In the genomic region with DNA sequence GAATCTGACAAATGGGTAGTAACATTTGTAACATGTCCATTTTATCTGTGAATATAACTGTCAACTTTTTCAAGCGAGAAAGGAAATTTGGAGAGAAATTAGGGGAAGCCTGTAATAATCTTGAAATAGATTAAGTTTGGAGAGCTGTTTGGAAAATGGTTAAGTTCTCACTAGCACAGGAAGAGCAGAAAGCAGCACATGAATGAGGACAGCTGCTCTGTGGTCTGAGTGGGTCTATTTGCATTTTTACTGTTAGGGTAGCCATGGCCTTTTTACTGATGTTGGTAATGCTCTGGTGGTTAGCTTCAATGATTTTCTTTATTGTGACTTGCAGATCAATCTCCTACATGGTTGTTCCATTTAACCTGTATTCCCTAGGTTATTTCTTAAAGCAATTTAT, we compare ENCODE assay signal across 21 cellular contexts.
A peak's percentile ranks its signal among the peaks of the same experiment; 100 is the strongest.
DNase-seq lines count a peak whose midpoint lies in the region; ATAC-seq, FAIRE-seq and TF ChIP-seq lines count a peak whose summit lies in the region.
"Had no signal": no experiment of that assay in that cellular context is flagged by ENCODE, and none has a peak within 500 bp of the region (broad histone marks: within the 10 kb centered on the region; RNA-seq: fewer than 3 reads in every experiment).

No MANE protein-coding gene starts in this region.

- TF ChIP-seq CTCF in GM23338 (conservative IDR thresholded peaks at IDR 0.05; ENCODE audit: low read depth in 2 of 2): no peak
- no peak for TF ChIP-seq CTCF in keratinocyte (optimal IDR thresholded peaks at IDR 0.05 in 1 of 3, IDR thresholded peaks at IDR 0.05 in 1 of 3, conservative IDR thresholded peaks at IDR 0.05 in 1 of 3; ENCODE audit: extremely low read depth in 1 of 3, insufficient read depth in 2 of 3, low read length in 3 of 3)

- DNase-seq in NCI-H2107 treated with DMSO at 0.1 percent for 48 hours (lab: John Stamatoyannopoulos, UW; ENCODE audit: unreplicated experiment): peak; percentile 38
- DNase-seq in NCI-H2107 (lab: John Stamatoyannopoulos, UW): no peak
- DNase-seq in GM23338 (ENCODE audit: low spot score): no peak
- no peak for DNase-seq in keratinocyte (ENCODE audit: low read depth, low spot score)
- DNase-seq in effector memory CD4-positive, alpha-beta T cell: no peak
- no peak for DNase-seq in amygdala (lab: John Stamatoyannopoulos, UW)
- DNase-seq: C1 segment of cervical spinal cord; Caco-2; CD4-positive, CD25-positive, alpha-beta regulatory T cell; GM23248; HCEC 1CT; IMR-90 had no signal

- FAIRE-seq in keratinocyte (lab: Jason Lieb, UNC): peak; percentile 34
- FAIRE-seq: A549, D721Med, G401.6, GM12892, GM18507, H54, K562 had no signal

- H2AFZ ChIP-seq in GM23338: peak overlapping the region; percentile 53; the same call in 1 of the 2 replicates
- no peak overlapping the region for H2AFZ ChIP-seq in keratinocyte (ENCODE audit: control insufficient read depth, low read length)
- H2AFZ ChIP-seq: GM23248 had no signal

- no peaks in the 10 kb centered on the region for H3K9me1 ChIP-seq in keratinocyte (ENCODE audit: control insufficient read depth, extremely low read depth, insufficient read depth, low read length)

- H3K27ac ChIP-seq in GM23338 (ENCODE audit: low read depth) (no peak overlapping the region), keratinocyte (ENCODE audit: control insufficient read depth, insufficient read depth, low read length) (no peak overlapping the region)
- no peak overlapping the region for H3K27ac ChIP-seq in effector memory CD4-positive, alpha-beta T cell (ENCODE audit: insufficient read depth, low read length, poor library complexity, severe bottlenecking)
- H3K27ac ChIP-seq: 22Rv1, A549, GM23248 had no signal

- no peaks in the 10 kb centered on the region for H3K9me3 ChIP-seq in keratinocyte (ENCODE audit: control insufficient read depth, low read depth, low read length)
- H3K9me3 ChIP-seq in effector memory CD4-positive, alpha-beta T cell (ENCODE audit: control insufficient read depth, low read length): no peaks in the 10 kb centered on the region
- H3K9me3 ChIP-seq: Caco-2 had no signal

- dilution Hi-C loops in keratinocyte (cut with MboI; ENCODE audit: extremely low pct_ligation_motif_present, low sequenced_read_pairs): no loop called here

- H3F3A ChIP-seq in GM23338 (replicated peaks; ENCODE audit: low read depth): no peaks in the 10 kb centered on the region

- no peaks in the 10 kb centered on the region for H4K20me1 ChIP-seq in GM23338 (replicated peaks; ENCODE audit: insufficient read depth)
- no peaks in the 10 kb centered on the region for H4K20me1 ChIP-seq in keratinocyte (ENCODE audit: control insufficient read depth, extremely low read depth, insufficient read depth, low read length)

- no peak overlapping the region for H3K27ac Mint-ChIP-seq in GM23338
- H3K27ac Mint-ChIP-seq in activated T-helper 17 cell treated with anti-CD3 and anti-CD28 coated beads, Interleukin-2, amount 50 U/mL, for 72 hours: no peak overlapping the region
- H3K27ac Mint-ChIP-seq: CD4-positive, CD25-positive, alpha-beta regulatory T cell had no signal

- peaks cover 10% of the 10 kb centered on the region for H3K4me1 Mint-ChIP-seq in GM23338
- no peaks in the 10 kb centered on the region for H3K4me1 Mint-ChIP-seq in activated T-helper 17 cell treated with anti-CD3 and anti-CD28 coated beads, Interleukin-2, amount 50 U/mL, for 72 hours
- H3K4me1 Mint-ChIP-seq: CD4-positive, CD25-positive, alpha-beta regulatory T cell had no signal

- H3K4me3 Mint-ChIP-seq in GM23338: no peak overlapping the region
- no peak overlapping the region for H3K4me3 Mint-ChIP-seq in activated T-helper 17 cell treated with anti-CD3 and anti-CD28 coated beads, Interleukin-2, amount 50 U/mL, for 72 hours
- H3K4me3 Mint-ChIP-seq: CD4-positive, CD25-positive, alpha-beta regulatory T cell had no signal

- H3K4me3 ChIP-seq in GM23338 (no peak overlapping the region), keratinocyte (ENCODE audit: control insufficient read depth in 2 of 3, extremely low read depth in 1 of 3, insufficient read depth in 2 of 3, low read depth in 1 of 3, low read length in 3 of 3) (no peak overlapping the region)
- H3K4me3 ChIP-seq in effector memory CD4-positive, alpha-beta T cell (ENCODE audit: insufficient read depth, low read depth, low read length, poor library complexity, severe bottlenecking): no peak overlapping the region
- H3K4me3 ChIP-seq: A549, GM23248, K562 had no signal

- H3K36me3 Mint-ChIP-seq in GM23338 (ENCODE audit: low read depth): 0 out of 3 replicates have a peak, but pooled peaks cover 3% of the 10 kb centered on the region
- H3K36me3 Mint-ChIP-seq in activated T-helper 17 cell treated with anti-CD3 and anti-CD28 coated beads, Interleukin-2, amount 50 U/mL, for 72 hours (ENCODE audit: low read depth): no peaks in the 10 kb centered on the region
- H3K36me3 Mint-ChIP-seq: CD4-positive, CD25-positive, alpha-beta regulatory T cell had no signal

- no peaks in the 10 kb centered on the region for H3K79me2 ChIP-seq in GM23338 (replicated peaks; ENCODE audit: insufficient read depth)
- no peaks in the 10 kb centered on the region for H3K79me2 ChIP-seq in keratinocyte (ENCODE audit: control insufficient read depth, insufficient read depth, low read length)

- H3K4me2 ChIP-seq in GM23338 (no peak overlapping the region), keratinocyte (ENCODE audit: control insufficient read depth, extremely low read depth, insufficient read depth, low read depth, low read length) (no peak overlapping the region)
- H3K4me2 ChIP-seq: A549 had no signal

- H3K4me1 ChIP-seq in GM23338 (ENCODE audit: insufficient read depth) (peaks cover 6% of the 10 kb centered on the region), keratinocyte (ENCODE audit: control insufficient read depth, extremely low read depth, insufficient read depth, low read length) (peaks cover 3% of the 10 kb centered on the region)
- H3K4me1 ChIP-seq in effector memory CD4-positive, alpha-beta T cell (ENCODE audit: control insufficient read depth, insufficient read depth, low read length, poor library complexity, severe bottlenecking): no peaks in the 10 kb centered on the region
- H3K4me1 ChIP-seq: A549, Caco-2 had no signal

- no peak overlapping the region for H3K9ac ChIP-seq in keratinocyte (ENCODE audit: control insufficient read depth, extremely low read depth, insufficient read depth, low read length)
- H3K9ac ChIP-seq: GM23248 had no signal

- H3K36me3 ChIP-seq in GM23338 (ENCODE audit: insufficient read depth) (no peaks in the 10 kb centered on the region), keratinocyte (ENCODE audit: control insufficient read depth in 2 of 2, extremely low read depth in 1 of 2, insufficient read depth in 2 of 2, low read length in 2 of 2) (no peaks in the 10 kb centered on the region)
- no peaks in the 10 kb centered on the region for H3K36me3 ChIP-seq in effector memory CD4-positive, alpha-beta T cell (ENCODE audit: control insufficient read depth, insufficient read depth, low read length)

- peaks cover 4% of the 10 kb centered on the region; the same call in 1 of the 2 replicates for H3K9me2 ChIP-seq in GM23338 (ENCODE audit: insufficient read depth)

- H3K27me3 Mint-ChIP-seq in GM23338 (ENCODE audit: insufficient read depth, low read depth, poor library complexity): no peaks in the 10 kb centered on the region
- peaks cover 2% of the 10 kb centered on the region for H3K27me3 Mint-ChIP-seq in activated T-helper 17 cell treated with anti-CD3 and anti-CD28 coated beads, Interleukin-2, amount 50 U/mL, for 72 hours
- H3K27me3 Mint-ChIP-seq: CD4-positive, CD25-positive, alpha-beta regulatory T cell had no signal

- H3K9me3 Mint-ChIP-seq in GM23338: peaks cover 11% of the 10 kb centered on the region; the same call in 2 of the 3 replicates
- H3K9me3 Mint-ChIP-seq in activated T-helper 17 cell treated with anti-CD3 and anti-CD28 coated beads, Interleukin-2, amount 50 U/mL, for 72 hours: no peaks in the 10 kb centered on the region

- no peaks in the 10 kb centered on the region for H3K27me3 ChIP-seq in GM23338 (ENCODE audit: insufficient read depth)
- no peaks in the 10 kb centered on the region for H3K27me3 ChIP-seq in keratinocyte (ENCODE audit: control insufficient read depth, extremely low read depth, insufficient read depth, low read length)
- no peaks in the 10 kb centered on the region for H3K27me3 ChIP-seq in effector memory CD4-positive, alpha-beta T cell (replicated peaks; ENCODE audit: control insufficient read depth, insufficient read depth, low read length, poor library complexity, severe bottlenecking)

- no peak for ATAC-seq in GM23338
- no peak for ATAC-seq in activated T-helper 17 cell treated with anti-CD3 and anti-CD28 coated beads, Interleukin-2, amount 50 U/mL, for 72 hours (replicated peaks)
- ATAC-seq: A549, K562 had no signal

TF ChIP-seq in GM23338, 12 proteins besides CTCF, POLR2A, EP300 and RAD21 (continues in another document):
- TF ChIP-seq CREB1 (CRISPR knock-in tag; IDR thresholded peaks at IDR 0.05; ENCODE audit: low read depth): no peak
